Comparison of ENCODE assay signal across 1 cellular context in the genomic region with DNA sequence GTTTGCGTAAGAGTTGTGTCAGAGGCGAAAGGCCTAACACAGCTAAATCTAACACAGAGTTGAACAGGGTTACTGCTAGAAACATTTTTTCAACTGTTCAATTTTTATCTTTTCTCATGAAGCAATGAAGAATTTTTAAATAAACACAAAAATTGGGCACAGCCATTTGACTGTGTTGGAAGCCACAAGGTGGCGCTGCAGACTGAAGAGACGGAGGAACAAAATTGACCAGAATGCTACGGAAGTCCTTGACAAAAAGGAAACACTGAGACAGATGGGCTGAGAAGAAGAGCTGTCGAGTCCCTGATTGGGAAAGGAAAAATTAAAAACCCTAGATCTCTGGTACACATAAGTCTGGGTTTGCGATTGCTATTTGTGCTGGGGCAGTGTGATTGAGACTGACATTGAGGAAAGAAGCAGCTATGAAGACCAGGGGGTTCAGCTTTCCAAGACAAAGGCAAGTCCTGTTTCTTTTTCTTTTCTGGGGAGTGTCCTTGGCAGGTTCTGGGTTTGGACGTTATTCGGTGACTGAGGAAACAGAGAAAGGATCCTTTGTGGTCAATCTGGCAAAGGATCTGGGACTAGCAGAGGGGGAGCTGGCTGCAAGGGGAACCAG.
TF ChIP-seq lines count a peak whose summit lies in the region.

A gene (plus strand): TSS at position 265 of the 616 bp plus-strand sequence. CDS start 158 bp downstream, at position 423.

TF ChIP-seq in HepG2, 621 proteins besides CTCF, POLR2A, EP300 and RAD21 (continued from another document):
- no peak for TF ChIP-seq NFKB2 (CRISPR knock-in tag; IDR thresholded peaks at IDR 0.05; ENCODE audit: borderline replicate concordance)
- no peak for TF ChIP-seq GABPA (IDR thresholded peaks at IDR 0.05; ENCODE audit: low read depth, low read length)
- TF ChIP-seq GABPA (CRISPR knock-in tag; IDR thresholded peaks at IDR 0.05; ENCODE audit: low read depth), result peak; percentile 40; the same call in 1 of the 2 replicates
- peak; percentile 12; the same call in 1 of the 2 replicates for TF ChIP-seq ELF1 (CRISPR knock-in tag; IDR thresholded peaks at IDR 0.05)
- no peak for TF ChIP-seq FOXA3 (CRISPR knock-in tag; IDR thresholded peaks at IDR 0.05)
- no peak for TF ChIP-seq PCBP1 (IDR thresholded peaks at IDR 0.05; ENCODE audit: borderline replicate concordance, low read depth, low read length)
- no peak for TF ChIP-seq HMG20A (CRISPR knock-in tag; IDR thresholded peaks at IDR 0.05; ENCODE audit: borderline replicate concordance)
- TF ChIP-seq, protein P1, sequence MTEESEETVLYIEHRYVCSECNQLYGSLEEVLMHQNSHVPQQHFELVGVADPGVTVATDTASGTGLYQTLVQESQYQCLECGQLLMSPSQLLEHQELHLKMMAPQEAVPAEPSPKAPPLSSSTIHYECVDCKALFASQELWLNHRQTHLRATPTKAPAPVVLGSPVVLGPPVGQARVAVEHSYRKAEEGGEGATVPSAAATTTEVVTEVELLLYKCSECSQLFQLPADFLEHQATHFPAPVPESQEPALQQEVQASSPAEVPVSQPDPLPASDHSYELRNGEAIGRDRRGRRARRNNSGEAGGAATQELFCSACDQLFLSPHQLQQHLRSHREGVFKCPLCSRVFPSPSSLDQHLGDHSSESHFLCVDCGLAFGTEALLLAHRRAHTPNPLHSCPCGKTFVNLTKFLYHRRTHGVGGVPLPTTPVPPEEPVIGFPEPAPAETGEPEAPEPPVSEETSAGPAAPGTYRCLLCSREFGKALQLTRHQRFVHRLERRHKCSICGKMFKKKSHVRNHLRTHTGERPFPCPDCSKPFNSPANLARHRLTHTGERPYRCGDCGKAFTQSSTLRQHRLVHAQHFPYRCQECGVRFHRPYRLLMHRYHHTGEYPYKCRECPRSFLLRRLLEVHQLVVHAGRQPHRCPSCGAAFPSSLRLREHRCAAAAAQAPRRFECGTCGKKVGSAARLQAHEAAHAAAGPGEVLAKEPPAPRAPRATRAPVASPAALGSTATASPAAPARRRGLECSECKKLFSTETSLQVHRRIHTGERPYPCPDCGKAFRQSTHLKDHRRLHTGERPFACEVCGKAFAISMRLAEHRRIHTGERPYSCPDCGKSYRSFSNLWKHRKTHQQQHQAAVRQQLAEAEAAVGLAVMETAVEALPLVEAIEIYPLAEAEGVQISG (CRISPR knock-in tag; IDR thresholded peaks at IDR 0.05), result peak; percentile 38; the same call in 1 of the 2 replicates
